1 cellular context compared by ENCODE assay signal in the genomic region with DNA sequence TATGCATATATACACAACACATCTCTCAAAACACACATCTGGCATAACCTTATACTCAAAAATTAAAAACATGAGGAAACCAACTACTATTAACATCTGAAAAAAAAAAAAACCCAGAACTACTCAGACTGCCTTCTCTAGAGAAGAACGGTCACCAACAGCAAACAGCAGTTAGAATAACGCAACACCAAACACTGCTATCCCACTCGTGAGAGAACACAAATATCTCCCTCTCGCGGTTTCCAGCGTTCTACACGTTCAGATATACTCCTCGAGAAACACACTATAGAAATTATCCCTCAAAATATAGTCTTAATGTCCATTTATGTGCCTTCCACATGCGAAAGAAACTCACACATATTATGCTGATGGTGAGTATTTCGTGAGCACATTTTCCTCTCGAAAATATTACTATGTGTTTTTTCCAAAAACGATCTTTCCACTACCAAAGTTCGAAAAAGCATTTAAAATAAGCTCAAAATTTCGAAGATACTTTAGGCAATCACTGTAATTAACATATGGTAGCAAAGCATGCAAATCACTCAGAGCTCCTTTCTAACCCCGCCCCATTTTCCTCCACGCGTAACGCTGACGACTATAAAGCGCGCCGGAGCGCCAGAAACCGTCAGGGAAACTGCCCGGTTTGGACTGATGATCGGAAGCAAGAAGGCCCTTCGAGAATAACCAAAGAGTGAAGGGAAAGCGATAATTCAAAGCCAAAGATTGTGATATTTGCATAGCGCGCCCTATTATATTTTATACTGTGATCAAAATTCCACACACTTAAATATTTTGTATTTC.
TF ChIP-seq lines count a peak whose summit lies in the region.

No MANE protein-coding gene starts in this region.

TF ChIP-seq in HepG2, 621 proteins besides CTCF, POLR2A, EP300 and RAD21 (continued from another document and continues in another):
- TF ChIP-seq NRL (CRISPR knock-in tag; IDR thresholded peaks at IDR 0.05; ENCODE audit: borderline replicate concordance), result no peak
- no peak for TF ChIP-seq PRPF4 (IDR thresholded peaks at IDR 0.05; ENCODE audit: low read depth, low read length, poor library complexity, severe bottlenecking)
- peak; percentile 93 for TF ChIP-seq ZGPAT (CRISPR knock-in tag; IDR thresholded peaks at IDR 0.05)
- 0 out of 2 replicates have a peak, but pooled peaks have one; percentile 13 for TF ChIP-seq WIZ (CRISPR knock-in tag; IDR thresholded peaks at IDR 0.05)
- TF ChIP-seq ZNF121 (CRISPR knock-in tag; IDR thresholded peaks at IDR 0.05), result no peak
- TF ChIP-seq, protein P1, sequence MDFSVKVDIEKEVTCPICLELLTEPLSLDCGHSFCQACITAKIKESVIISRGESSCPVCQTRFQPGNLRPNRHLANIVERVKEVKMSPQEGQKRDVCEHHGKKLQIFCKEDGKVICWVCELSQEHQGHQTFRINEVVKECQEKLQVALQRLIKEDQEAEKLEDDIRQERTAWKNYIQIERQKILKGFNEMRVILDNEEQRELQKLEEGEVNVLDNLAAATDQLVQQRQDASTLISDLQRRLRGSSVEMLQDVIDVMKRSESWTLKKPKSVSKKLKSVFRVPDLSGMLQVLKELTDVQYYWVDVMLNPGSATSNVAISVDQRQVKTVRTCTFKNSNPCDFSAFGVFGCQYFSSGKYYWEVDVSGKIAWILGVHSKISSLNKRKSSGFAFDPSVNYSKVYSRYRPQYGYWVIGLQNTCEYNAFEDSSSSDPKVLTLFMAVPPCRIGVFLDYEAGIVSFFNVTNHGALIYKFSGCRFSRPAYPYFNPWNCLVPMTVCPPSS (IDR thresholded peaks at IDR 0.05), result no peak
- TF ChIP-seq CREB1 (IDR thresholded peaks at IDR 0.05), result peak; percentile 96
- peak; percentile 99 for TF ChIP-seq CREB1 (CRISPR knock-in tag; IDR thresholded peaks at IDR 0.05)
- TF ChIP-seq ZNF274 (CRISPR knock-in tag; IDR thresholded peaks at IDR 0.05), result no peak; the same call in 1 of the 2 replicates
- TF ChIP-seq, protein P2, sequence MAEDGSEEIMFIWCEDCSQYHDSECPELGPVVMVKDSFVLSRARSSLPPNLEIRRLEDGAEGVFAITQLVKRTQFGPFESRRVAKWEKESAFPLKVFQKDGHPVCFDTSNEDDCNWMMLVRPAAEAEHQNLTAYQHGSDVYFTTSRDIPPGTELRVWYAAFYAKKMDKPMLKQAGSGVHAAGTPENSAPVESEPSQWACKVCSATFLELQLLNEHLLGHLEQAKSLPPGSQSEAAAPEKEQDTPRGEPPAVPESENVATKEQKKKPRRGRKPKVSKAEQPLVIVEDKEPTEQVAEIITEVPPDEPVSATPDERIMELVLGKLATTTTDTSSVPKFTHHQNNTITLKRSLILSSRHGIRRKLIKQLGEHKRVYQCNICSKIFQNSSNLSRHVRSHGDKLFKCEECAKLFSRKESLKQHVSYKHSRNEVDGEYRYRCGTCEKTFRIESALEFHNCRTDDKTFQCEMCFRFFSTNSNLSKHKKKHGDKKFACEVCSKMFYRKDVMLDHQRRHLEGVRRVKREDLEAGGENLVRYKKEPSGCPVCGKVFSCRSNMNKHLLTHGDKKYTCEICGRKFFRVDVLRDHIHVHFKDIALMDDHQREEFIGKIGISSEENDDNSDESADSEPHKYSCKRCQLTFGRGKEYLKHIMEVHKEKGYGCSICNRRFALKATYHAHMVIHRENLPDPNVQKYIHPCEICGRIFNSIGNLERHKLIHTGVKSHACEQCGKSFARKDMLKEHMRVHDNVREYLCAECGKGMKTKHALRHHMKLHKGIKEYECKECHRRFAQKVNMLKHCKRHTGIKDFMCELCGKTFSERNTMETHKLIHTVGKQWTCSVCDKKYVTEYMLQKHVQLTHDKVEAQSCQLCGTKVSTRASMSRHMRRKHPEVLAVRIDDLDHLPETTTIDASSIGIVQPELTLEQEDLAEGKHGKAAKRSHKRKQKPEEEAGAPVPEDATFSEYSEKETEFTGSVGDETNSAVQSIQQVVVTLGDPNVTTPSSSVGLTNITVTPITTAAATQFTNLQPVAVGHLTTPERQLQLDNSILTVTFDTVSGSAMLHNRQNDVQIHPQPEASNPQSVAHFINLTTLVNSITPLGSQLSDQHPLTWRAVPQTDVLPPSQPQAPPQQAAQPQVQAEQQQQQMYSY (CRISPR knock-in tag; IDR thresholded peaks at IDR 0.05), result peak; percentile 71
- peak; percentile 96 for TF ChIP-seq IKZF5 (CRISPR knock-in tag; IDR thresholded peaks at IDR 0.05)
- TF ChIP-seq ATAD3A (CRISPR knock-in tag; IDR thresholded peaks at IDR 0.05), result no peak
- peak; percentile 100 for TF ChIP-seq GATA4 (IDR thresholded peaks at IDR 0.05; ENCODE audit: borderline replicate concordance, low read depth)
- peak; percentile 26 for TF ChIP-seq STAG1 (CRISPR knock-in tag; IDR thresholded peaks at IDR 0.05)
- no peak for TF ChIP-seq TERF1 (CRISPR knock-in tag; IDR thresholded peaks at IDR 0.05)
- TF ChIP-seq MED13 (CRISPR knock-in tag; IDR thresholded peaks at IDR 0.05), result peak; percentile 87
- no peak for TF ChIP-seq ZNF180 (CRISPR knock-in tag; IDR thresholded peaks at IDR 0.05; ENCODE audit: borderline replicate concordance, low read depth)
- TF ChIP-seq ZBTB37 (CRISPR knock-in tag; IDR thresholded peaks at IDR 0.05), result no peak; the same call in 1 of the 2 replicates
- peak; percentile 95 for TF ChIP-seq ZNF562 (CRISPR knock-in tag; IDR thresholded peaks at IDR 0.05; ENCODE audit: borderline replicate concordance)
- TF ChIP-seq, protein P3, sequence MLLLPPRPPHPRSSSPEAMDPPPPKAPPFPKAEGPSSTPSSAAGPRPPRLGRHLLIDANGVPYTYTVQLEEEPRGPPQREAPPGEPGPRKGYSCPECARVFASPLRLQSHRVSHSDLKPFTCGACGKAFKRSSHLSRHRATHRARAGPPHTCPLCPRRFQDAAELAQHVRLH (CRISPR knock-in tag; IDR thresholded peaks at IDR 0.05; ENCODE audit: borderline replicate concordance, low read depth), result peak; percentile 93
- TF ChIP-seq ZNF367 (CRISPR knock-in tag; IDR thresholded peaks at IDR 0.05; ENCODE audit: borderline replicate concordance), result no peak
- peak; percentile 97 for TF ChIP-seq HOXA9 (CRISPR knock-in tag; IDR thresholded peaks at IDR 0.05; ENCODE audit: borderline replicate concordance)
- TF ChIP-seq ZNF672 (CRISPR knock-in tag; IDR thresholded peaks at IDR 0.05), result peak; percentile 78; the same call in 1 of the 2 replicates
- TF ChIP-seq ZNF678 (CRISPR knock-in tag; IDR thresholded peaks at IDR 0.05), result no peak
- TF ChIP-seq ZNF451 (CRISPR knock-in tag; IDR thresholded peaks at IDR 0.05), result 0 out of 2 replicates have a peak, but pooled peaks have one; percentile 50
- TF ChIP-seq, protein P4, sequence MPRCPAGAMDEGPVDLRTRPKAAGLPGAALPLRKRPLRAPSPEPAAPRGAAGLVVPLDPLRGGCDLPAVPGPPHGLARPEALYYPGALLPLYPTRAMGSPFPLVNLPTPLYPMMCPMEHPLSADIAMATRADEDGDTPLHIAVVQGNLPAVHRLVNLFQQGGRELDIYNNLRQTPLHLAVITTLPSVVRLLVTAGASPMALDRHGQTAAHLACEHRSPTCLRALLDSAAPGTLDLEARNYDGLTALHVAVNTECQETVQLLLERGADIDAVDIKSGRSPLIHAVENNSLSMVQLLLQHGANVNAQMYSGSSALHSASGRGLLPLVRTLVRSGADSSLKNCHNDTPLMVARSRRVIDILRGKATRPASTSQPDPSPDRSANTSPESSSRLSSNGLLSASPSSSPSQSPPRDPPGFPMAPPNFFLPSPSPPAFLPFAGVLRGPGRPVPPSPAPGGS (CRISPR knock-in tag; IDR thresholded peaks at IDR 0.05), result peak; percentile 75; the same call in 1 of the 2 replicates
- TF ChIP-seq SRF (IDR thresholded peaks at IDR 0.05; ENCODE audit: low read depth, low read length), result peak; percentile 86
- TF ChIP-seq, protein P5, sequence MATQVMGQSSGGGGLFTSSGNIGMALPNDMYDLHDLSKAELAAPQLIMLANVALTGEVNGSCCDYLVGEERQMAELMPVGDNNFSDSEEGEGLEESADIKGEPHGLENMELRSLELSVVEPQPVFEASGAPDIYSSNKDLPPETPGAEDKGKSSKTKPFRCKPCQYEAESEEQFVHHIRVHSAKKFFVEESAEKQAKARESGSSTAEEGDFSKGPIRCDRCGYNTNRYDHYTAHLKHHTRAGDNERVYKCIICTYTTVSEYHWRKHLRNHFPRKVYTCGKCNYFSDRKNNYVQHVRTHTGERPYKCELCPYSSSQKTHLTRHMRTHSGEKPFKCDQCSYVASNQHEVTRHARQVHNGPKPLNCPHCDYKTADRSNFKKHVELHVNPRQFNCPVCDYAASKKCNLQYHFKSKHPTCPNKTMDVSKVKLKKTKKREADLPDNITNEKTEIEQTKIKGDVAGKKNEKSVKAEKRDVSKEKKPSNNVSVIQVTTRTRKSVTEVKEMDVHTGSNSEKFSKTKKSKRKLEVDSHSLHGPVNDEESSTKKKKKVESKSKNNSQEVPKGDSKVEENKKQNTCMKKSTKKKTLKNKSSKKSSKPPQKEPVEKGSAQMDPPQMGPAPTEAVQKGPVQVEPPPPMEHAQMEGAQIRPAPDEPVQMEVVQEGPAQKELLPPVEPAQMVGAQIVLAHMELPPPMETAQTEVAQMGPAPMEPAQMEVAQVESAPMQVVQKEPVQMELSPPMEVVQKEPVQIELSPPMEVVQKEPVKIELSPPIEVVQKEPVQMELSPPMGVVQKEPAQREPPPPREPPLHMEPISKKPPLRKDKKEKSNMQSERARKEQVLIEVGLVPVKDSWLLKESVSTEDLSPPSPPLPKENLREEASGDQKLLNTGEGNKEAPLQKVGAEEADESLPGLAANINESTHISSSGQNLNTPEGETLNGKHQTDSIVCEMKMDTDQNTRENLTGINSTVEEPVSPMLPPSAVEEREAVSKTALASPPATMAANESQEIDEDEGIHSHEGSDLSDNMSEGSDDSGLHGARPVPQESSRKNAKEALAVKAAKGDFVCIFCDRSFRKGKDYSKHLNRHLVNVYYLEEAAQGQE (IDR thresholded peaks at IDR 0.05; ENCODE audit: borderline replicate concordance in 1 of 2, low read depth in 1 of 2, low read length in 2 of 2), result peak in 1 of 2 experiments; percentile 82; a peak in 2 of 4 replicates
- TF ChIP-seq, protein P6, sequence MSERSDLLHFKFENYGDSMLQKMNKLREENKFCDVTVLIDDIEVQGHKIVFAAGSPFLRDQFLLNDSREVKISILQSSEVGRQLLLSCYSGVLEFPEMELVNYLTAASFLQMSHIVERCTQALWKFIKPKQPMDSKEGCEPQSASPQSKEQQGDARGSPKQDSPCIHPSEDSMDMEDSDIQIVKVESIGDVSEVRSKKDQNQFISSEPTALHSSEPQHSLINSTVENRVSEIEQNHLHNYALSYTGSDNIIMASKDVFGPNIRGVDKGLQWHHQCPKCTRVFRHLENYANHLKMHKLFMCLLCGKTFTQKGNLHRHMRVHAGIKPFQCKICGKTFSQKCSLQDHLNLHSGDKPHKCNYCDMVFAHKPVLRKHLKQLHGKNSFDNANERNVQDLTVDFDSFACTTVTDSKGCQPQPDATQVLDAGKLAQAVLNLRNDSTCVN (CRISPR knock-in tag; IDR thresholded peaks at IDR 0.05; ENCODE audit: borderline replicate concordance), result no peak
- no peak for TF ChIP-seq ZNF383 (CRISPR knock-in tag; IDR thresholded peaks at IDR 0.05; ENCODE audit: borderline replicate concordance)
- peak; percentile 100 for TF ChIP-seq MBD4 (IDR thresholded peaks at IDR 0.05; ENCODE audit: borderline replicate concordance, low read length)
- 0 out of 2 replicates have a peak, but pooled peaks have one; percentile 73 for TF ChIP-seq ZNF703 (CRISPR knock-in tag; IDR thresholded peaks at IDR 0.05; ENCODE audit: borderline replicate concordance)
- TF ChIP-seq U2AF2 (IDR thresholded peaks at IDR 0.05; ENCODE audit: low read depth, low read length), result no peak
